15 cellular contexts compared by ENCODE assay signal in the genomic region with DNA sequence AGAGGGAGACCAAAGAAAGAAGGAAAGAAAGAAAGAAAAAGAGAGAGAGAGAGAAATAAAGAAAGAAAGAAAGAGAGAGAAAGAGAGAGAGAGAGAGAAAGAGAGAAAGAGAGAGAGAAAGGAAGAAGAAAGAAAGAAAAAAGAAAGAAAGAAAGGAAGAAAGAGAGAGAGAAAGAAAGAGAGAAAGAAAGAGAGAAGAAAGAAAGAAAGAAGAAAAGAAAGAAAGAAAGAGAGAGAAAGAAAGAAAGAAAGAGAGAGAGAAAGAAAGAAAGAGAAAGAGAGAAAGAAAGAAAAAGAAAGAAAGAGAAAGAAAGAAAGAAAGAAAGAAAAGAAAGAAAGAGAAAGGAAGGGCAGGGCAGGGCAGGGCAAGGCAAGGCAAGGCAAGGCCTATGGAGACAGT. TPM values are rescaled to one million over a fixed set of nuclear protein-coding genes. Genes with fewer than 3 reads are reported as not detected.
"Had no signal": no experiment of that assay in that cellular context is flagged by ENCODE, and none has a peak within 500 bp of the region (broad histone marks: within the 10 kb centered on the region; RNA-seq: fewer than 3 reads in every experiment).

No MANE protein-coding gene starts in this region.

RNA-seq across cellular contexts. Expression of gene OR10H4, which starts 23.2 kb away (rescaled TPM):
- total RNA-seq: stomach, subcutaneous adipose tissue, suprapubic skin, temporal lobe, thoracic aorta, thyroid gland, tibial nerve, transverse colon, upper lobe of left lung, upper lobe of right lung, ureter, urinary bladder, uterus, vagina had no signal
- polyA plus RNA-seq: stomach, thymus, urinary bladder had no signal

RNA-seq across cellular contexts. Expression of gene CYP4F11, which starts 37.7 kb away (rescaled TPM):
- total RNA-seq: temporal lobe had no signal
